Comparison of ENCODE assay signal across 31 cellular contexts in the genomic region with DNA sequence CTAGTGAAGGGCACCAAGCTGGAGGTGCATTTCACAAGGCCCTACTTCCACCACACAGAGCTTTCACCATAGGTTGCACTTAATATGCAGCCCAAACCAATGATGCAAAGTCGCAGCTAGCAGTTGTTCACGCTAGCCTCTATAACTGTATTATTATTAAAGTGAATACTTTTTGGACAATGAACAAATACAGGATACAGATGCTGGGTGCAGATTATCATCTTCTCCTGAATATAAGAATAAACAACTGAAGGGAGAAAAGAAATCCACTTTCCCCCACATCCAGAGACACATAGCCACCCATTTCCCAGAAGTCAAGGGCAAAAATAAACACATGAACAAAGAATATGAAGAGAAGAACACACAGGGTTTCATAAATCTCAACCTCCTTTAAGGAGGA.
"Had no signal": no experiment of that assay in that cellular context is flagged by ENCODE, and none has a peak within 500 bp of the region (broad histone marks: within the 10 kb centered on the region; RNA-seq: fewer than 3 reads in every experiment).

No MANE protein-coding gene starts in this region.

- H3K4me1 ChIP-seq: esophagus muscularis mucosa, foreskin keratinocyte, gastrocnemius medialis had no signal

- H3K27me3 ChIP-seq: brain microvascular endothelial cell, esophagus muscularis mucosa, foreskin keratinocyte, gastrocnemius medialis had no signal

- H3K9me3 Mint-ChIP-seq: activated CD8-positive, alpha-beta T cell treated with anti-CD3 and anti-CD28 coated beads for 36 hours; activated T-cell treated with anti-CD3 and anti-CD28 coated beads, Interleukin-2, amount 50 U/mL, for 4 hours; activated T-helper 17 cell treated with anti-CD3 and anti-CD28 coated beads, Interleukin-2, amount 50 U/mL, for 72 hours; central memory CD8-positive, alpha-beta T cell; dendritic cell treated with granulocyte-macrophage colony-stimulating factor and Interleukin-4, amounts not matched to agents 40 ng/mL and 50 ng/mL, for 4 days; T-helper 2 cell treated with Interferon-gamma antibody and Interleukin-4, amounts not matched to agents 5 μg/mL and 100 μg/mL, for 36 hours had no signal

- H3K4me3 Mint-ChIP-seq: activated B cell treated with CpG ODN at 0.5 μM for 24 hours; activated CD8-positive, alpha-beta T cell treated with anti-CD3 and anti-CD28 coated beads for 36 hours; activated naive CD8-positive, alpha-beta T cell; activated T-cell treated with anti-CD3 and anti-CD28 coated beads, Interleukin-2, amount 50 U/mL, for 4 hours; activated T-helper 17 cell treated with anti-CD3 and anti-CD28 coated beads, Interleukin-2, amount 50 U/mL, for 72 hours; central memory CD8-positive, alpha-beta T cell; dendritic cell treated with granulocyte-macrophage colony-stimulating factor and Interleukin-4, amounts not matched to agents 40 ng/mL and 50 ng/mL, for 4 days; T-helper 17 cell; T-helper 2 cell treated with Interferon-gamma antibody and Interleukin-4, amounts not matched to agents 5 μg/mL and 100 μg/mL, for 36 hours had no signal

- ATAC-seq: activated CD4-positive, CD25-positive, alpha-beta regulatory T cell treated with anti-CD3 and anti-CD28 coated beads, Interleukin-2, amount 50 U/mL, for 24 hours; activated CD8-positive, alpha-beta T cell treated with anti-CD3 and anti-CD28 coated beads for 36 hours; activated T-cell treated with anti-CD3 and anti-CD28 coated beads, Interleukin-2, amount 50 U/mL, for 4 hours; activated T-helper 17 cell treated with anti-CD3 and anti-CD28 coated beads, Interleukin-2, amount 50 U/mL, for 72 hours; foreskin keratinocyte; gastrocnemius medialis; T-helper 17 cell had no signal

- H3K27me3 Mint-ChIP-seq: activated B cell treated with CpG ODN at 0.5 μM for 24 hours; activated CD8-positive, alpha-beta T cell treated with anti-CD3 and anti-CD28 coated beads for 36 hours; activated naive CD8-positive, alpha-beta T cell; central memory CD8-positive, alpha-beta T cell; dendritic cell treated with granulocyte-macrophage colony-stimulating factor and Interleukin-4, amounts not matched to agents 40 ng/mL and 50 ng/mL, for 4 days had no signal

- H3K27ac ChIP-seq: brain microvascular endothelial cell, coronary artery, esophagus muscularis mucosa, foreskin keratinocyte, gastrocnemius medialis, WERI-Rb-1 had no signal

- DNase-seq: activated B cell treated with CpG ODN at 0.5 μM for 24 hours; activated CD4-positive, alpha-beta T cell treated with anti-CD3 and anti-CD28 coated beads for 48 hours; activated CD4-positive, alpha-beta T cell treated with anti-CD3 and anti-CD28 coated beads, Interleukin-2, amount 50 U/mL, for 1 hour; activated CD4-positive, alpha-beta T cell treated with anti-CD3 and anti-CD28 coated beads, Interleukin-2, amount 50 U/mL, for 48 hours; activated CD8-positive, alpha-beta memory T cell treated with anti-CD3 and anti-CD28 coated beads for 24 hours; activated CD8-positive, alpha-beta T cell treated with anti-CD3 and anti-CD28 coated beads for 36 hours; activated effector memory CD4-positive, alpha-beta T cell treated with Interleukin-2 at 50 U/mL for 16 hours; activated gamma-delta T cell treated with Interleukin-2 at 50 U/mL for 16 hours; activated naive CD4-positive, alpha-beta T cell treated with anti-CD3 and anti-CD28 coated beads, Interleukin-2, amount 50 U/mL, for 16 hours; activated naive CD4-positive, alpha-beta T cell treated with Interleukin-2 at 50 U/mL for 16 hours; activated T-cell treated with anti-CD3 and anti-CD28 coated beads, Interleukin-2, amount 50 U/mL, for 4 hours; amniotic stem cell; anterior cingulate cortex; brain microvascular endothelial cell; effector CD4-positive, alpha-beta T cell; erythroblast; foreskin keratinocyte; gastrocnemius medialis; glutamatergic neuron; T-helper 1 cell; T-helper 17 cell; T1000; WERI-Rb-1 had no signal

- H3K4me1 Mint-ChIP-seq: activated B cell treated with CpG ODN at 0.5 μM for 24 hours had no signal

- H3K9me3 ChIP-seq: gastrocnemius medialis had no signal

- H3K36me3 Mint-ChIP-seq: activated naive CD8-positive, alpha-beta T cell had no signal

- H3K27ac Mint-ChIP-seq: activated B cell treated with CpG ODN at 0.5 μM for 24 hours; activated CD8-positive, alpha-beta T cell treated with anti-CD3 and anti-CD28 coated beads for 36 hours; activated naive CD8-positive, alpha-beta T cell; activated T-helper 17 cell treated with anti-CD3 and anti-CD28 coated beads, Interleukin-2, amount 50 U/mL, for 72 hours; dendritic cell treated with granulocyte-macrophage colony-stimulating factor and Interleukin-4, amounts not matched to agents 40 ng/mL and 50 ng/mL, for 4 days; T-helper 17 cell; T-helper 2 cell treated with Interferon-gamma antibody and Interleukin-4, amounts not matched to agents 5 μg/mL and 100 μg/mL, for 36 hours had no signal

- H3K36me3 ChIP-seq: brain microvascular endothelial cell, gastrocnemius medialis, WERI-Rb-1 had no signal

- H3K4me3 ChIP-seq: coronary artery, esophagus muscularis mucosa, gastrocnemius medialis had no signal
